ENCODE assay signal across 16 cellular contexts in the genomic region with DNA sequence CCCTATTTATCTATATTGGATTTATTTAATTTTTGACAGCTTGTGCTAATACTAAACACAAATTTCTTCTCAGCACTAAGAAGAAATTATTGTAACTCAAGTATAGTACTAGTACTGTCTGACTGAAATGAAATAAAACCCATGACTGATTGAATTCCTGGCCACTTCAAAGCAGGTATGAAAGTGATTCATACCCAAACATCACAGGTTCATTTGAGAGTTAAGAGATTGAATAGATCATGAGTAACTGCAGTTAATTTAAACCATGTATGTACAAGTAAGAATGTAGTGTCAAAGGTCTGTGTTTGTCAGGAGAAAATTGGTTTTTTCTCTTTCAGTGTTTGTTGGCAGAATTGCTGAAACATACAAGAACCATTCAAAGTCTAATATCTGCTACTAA.
"Had no signal": no experiment of that assay in that cellular context is flagged by ENCODE, and none has a peak within 500 bp of the region (broad histone marks: within the 10 kb centered on the region; RNA-seq: fewer than 3 reads in every experiment).

No MANE protein-coding gene starts in this region.

- H3K4me3 Mint-ChIP-seq: activated CD8-positive, alpha-beta T cell treated with anti-CD3 and anti-CD28 coated beads for 36 hours; activated naive CD8-positive, alpha-beta T cell treated with anti-CD3 and anti-CD28 coated beads, Interleukin-2, amount 10 ng/mL, durations not matched to agents 7 days and 5 days; activated T-cell treated with anti-CD3 and anti-CD28 coated beads, Interleukin-2, amount 50 U/mL, for 72 hours; nephron had no signal

- H3K27me3 ChIP-seq: sigmoid colon had no signal

- H3K4me3 ChIP-seq: prostate gland, sigmoid colon had no signal

- ATAC-seq: activated CD8-positive, alpha-beta T cell treated with anti-CD3 and anti-CD28 coated beads for 36 hours had no signal

- DNase-seq: activated CD8-positive, alpha-beta memory T cell treated with anti-CD3 and anti-CD28 coated beads, Interleukin-2, amount 50 U/mL, for 4 hours; activated CD8-positive, alpha-beta T cell treated with anti-CD3 and anti-CD28 coated beads for 36 hours; activated naive CD8-positive, alpha-beta T cell treated with anti-CD3 and anti-CD28 coated beads, Interleukin-2, amount 10 ng/mL, durations not matched to agents 7 days and 5 days; activated T-cell treated with anti-CD3 and anti-CD28 coated beads, Interleukin-2, amount 50 U/mL, for 72 hours; aorta; foreskin melanocyte; head of caudate nucleus; mesendoderm; sigmoid colon; stimulated activated CD4-positive, alpha-beta T cell treated with anti-CD3 and anti-CD28 coated beads, Interleukin-12 subunit alpha, Interleukin-12 subunit beta, amount 100 ng/mL, for 4 hours; stimulated activated naive CD4-positive, alpha-beta T cell; trophoblast cell had no signal

- H3K9me3 Mint-ChIP-seq: activated naive CD8-positive, alpha-beta T cell treated with anti-CD3 and anti-CD28 coated beads, Interleukin-2, amount 10 ng/mL, durations not matched to agents 7 days and 5 days; nephron had no signal

- FAIRE-seq: endometrium, islet of Langerhans had no signal

- H3K36me3 ChIP-seq: prostate gland, sigmoid colon had no signal

- H3K27ac Mint-ChIP-seq: activated CD8-positive, alpha-beta T cell treated with anti-CD3 and anti-CD28 coated beads for 36 hours; activated naive CD8-positive, alpha-beta T cell treated with anti-CD3 and anti-CD28 coated beads, Interleukin-2, amount 10 ng/mL, durations not matched to agents 7 days and 5 days; activated T-cell treated with anti-CD3 and anti-CD28 coated beads, Interleukin-2, amount 50 U/mL, for 72 hours had no signal

- H3K4me1 Mint-ChIP-seq: activated naive CD8-positive, alpha-beta T cell treated with anti-CD3 and anti-CD28 coated beads, Interleukin-2, amount 10 ng/mL, durations not matched to agents 7 days and 5 days had no signal

- H3K36me3 Mint-ChIP-seq: activated naive CD8-positive, alpha-beta T cell treated with anti-CD3 and anti-CD28 coated beads, Interleukin-2, amount 10 ng/mL, durations not matched to agents 7 days and 5 days had no signal

- H3K27me3 Mint-ChIP-seq: activated CD8-positive, alpha-beta T cell treated with anti-CD3 and anti-CD28 coated beads for 36 hours; activated naive CD8-positive, alpha-beta T cell treated with anti-CD3 and anti-CD28 coated beads, Interleukin-2, amount 10 ng/mL, durations not matched to agents 7 days and 5 days had no signal
